In genomic region chr15:70017796-70018195, GRCh38 we compare ENCODE assay signal across 17 cellular contexts.
"Had no signal": no experiment of that assay in that cellular context is flagged by ENCODE, and none has a peak within 500 bp of the region (broad histone marks: within the 10 kb centered on the region; RNA-seq: fewer than 3 reads in every experiment).

No MANE protein-coding gene starts in this region.

- H3K9me3 Mint-ChIP-seq: activated CD8-positive, alpha-beta T cell treated with anti-CD3 and anti-CD28 coated beads for 36 hours; natural killer cell treated with Interleukin-12 subunit alpha and Interleukin-12 subunit beta and Interleukin-15 and Interleukin-18, amount 100 ng/mL, for 72 hours had no signal

- H3K36me3 Mint-ChIP-seq: natural killer cell treated with Interleukin-12 subunit alpha and Interleukin-12 subunit beta and Interleukin-15 and Interleukin-18, amount 100 ng/mL, for 72 hours; T-cell had no signal

- H3K36me3 ChIP-seq: thyroid gland had no signal

- H3K27ac Mint-ChIP-seq: activated CD4-positive, alpha-beta T cell treated with anti-CD3 and anti-CD28 coated beads for 36 hours; activated CD8-positive, alpha-beta T cell treated with anti-CD3 and anti-CD28 coated beads for 36 hours; natural killer cell treated with Interleukin-12 subunit alpha and Interleukin-12 subunit beta and Interleukin-15 and Interleukin-18, amount 100 ng/mL, for 72 hours; T-cell had no signal

- H3K4me3 ChIP-seq: thyroid gland had no signal

- DNase-seq: activated CD4-positive, alpha-beta T cell treated with anti-CD3 and anti-CD28 coated beads for 36 hours; activated CD8-positive, alpha-beta memory T cell treated with anti-CD3 and anti-CD28 coated beads, Interleukin-2, amount 50 U/mL, for 4 hours; activated CD8-positive, alpha-beta T cell treated with anti-CD3 and anti-CD28 coated beads for 36 hours; activated naive CD4-positive, alpha-beta T cell; central memory CD4-positive, alpha-beta T cell; cortex of kidney; effector CD8-positive, alpha-beta T cell; left colon; mammary epithelial cell; stimulated activated CD4-positive, alpha-beta T cell treated with anti-CD3 and anti-CD28 coated beads, Interleukin-15, amount 100 ng/mL, for 24 hours; stimulated activated CD4-positive, alpha-beta T cell treated with anti-CD3 and anti-CD28 coated beads, Interleukin-4, amount 100 ng/mL, for 4 hours; T-cell; T1000; thyroid gland had no signal

- H3K27ac ChIP-seq: epithelial cell of prostate, thyroid gland, VCaP had no signal

- H3K4me3 Mint-ChIP-seq: activated CD4-positive, alpha-beta T cell treated with anti-CD3 and anti-CD28 coated beads for 36 hours; activated CD8-positive, alpha-beta T cell treated with anti-CD3 and anti-CD28 coated beads for 36 hours; natural killer cell treated with Interleukin-12 subunit alpha and Interleukin-12 subunit beta and Interleukin-15 and Interleukin-18, amount 100 ng/mL, for 72 hours; T-cell had no signal

- H3K9me3 ChIP-seq: thyroid gland had no signal

- H3K27me3 ChIP-seq: thyroid gland had no signal
